Comparison of ENCODE assay signal across 19 cellular contexts in genomic region chr4:116480486-116480990, GRCh38.
"Had no signal": no experiment of that assay in that cellular context is flagged by ENCODE, and none has a peak within 500 bp of the region (broad histone marks: within the 10 kb centered on the region; RNA-seq: fewer than 3 reads in every experiment).

No MANE protein-coding gene starts in this region.

- H3K36me3 Mint-ChIP-seq: activated naive CD8-positive, alpha-beta T cell treated with anti-CD3 and anti-CD28 coated beads, Interleukin-2, amount 10 ng/mL, durations not matched to agents 7 days and 5 days; stimulated activated effector memory CD8-positive, alpha-beta T cell treated with anti-CD3 and anti-CD28 coated beads, Interleukin-12 subunit alpha, Interleukin-12 subunit beta, amount 100 ng/mL, for 72 hours had no signal

- H3K27me3 Mint-ChIP-seq: activated naive CD8-positive, alpha-beta T cell treated with anti-CD3 and anti-CD28 coated beads, Interleukin-2, amount 10 ng/mL, durations not matched to agents 7 days and 5 days; central memory CD8-positive, alpha-beta T cell had no signal

- H3K4me3 ChIP-seq: left ventricle myocardium inferior, mucosa of descending colon, pancreas, thyroid gland had no signal

- H3K4me3 Mint-ChIP-seq: activated naive CD8-positive, alpha-beta T cell treated with anti-CD3 and anti-CD28 coated beads, Interleukin-2, amount 10 ng/mL, durations not matched to agents 7 days and 5 days; central memory CD8-positive, alpha-beta T cell; naive thymus-derived CD4-positive, alpha-beta T cell; stimulated activated effector memory CD8-positive, alpha-beta T cell treated with anti-CD3 and anti-CD28 coated beads, Interleukin-12 subunit alpha, Interleukin-12 subunit beta, amount 100 ng/mL, for 72 hours had no signal

- H3K9me3 Mint-ChIP-seq: activated naive CD8-positive, alpha-beta T cell treated with anti-CD3 and anti-CD28 coated beads, Interleukin-2, amount 10 ng/mL, durations not matched to agents 7 days and 5 days had no signal

- FAIRE-seq: endothelial cell of umbilical vein, pancreas had no signal

- H3K36me3 ChIP-seq: brain microvascular endothelial cell, left ventricle myocardium inferior, pancreas, thyroid gland had no signal

- DNase-seq: activated CD4-positive, CD25-positive, alpha-beta regulatory T cell treated with anti-CD3 and anti-CD28 coated beads, Interleukin-2, amount 50 U/mL, for 72 hours; activated naive CD4-positive, alpha-beta T cell; activated naive CD8-positive, alpha-beta T cell treated with anti-CD3 and anti-CD28 coated beads, Interleukin-2, amount 10 ng/mL, durations not matched to agents 7 days and 5 days; activated T-cell treated with anti-CD3 and anti-CD28 coated beads for 4 hours; brain microvascular endothelial cell; cortex of kidney; effector CD8-positive, alpha-beta T cell; foreskin fibroblast; hippocampal formation; kidney; left ventricle myocardium inferior; mucosa of descending colon; naive thymus-derived CD4-positive, alpha-beta T cell; pancreas; stimulated activated CD4-positive, alpha-beta T cell treated with anti-CD3 and anti-CD28 coated beads, Interleukin-12 subunit alpha, Interleukin-12 subunit beta, amount 100 ng/mL, for 4 hours; thyroid gland had no signal

- H3K27ac ChIP-seq: brain microvascular endothelial cell, left ventricle myocardium inferior, pancreas, thyroid gland had no signal

- ATAC-seq: mucosa of descending colon; naive thymus-derived CD4-positive, alpha-beta T cell; pancreas had no signal

- H3K9me3 ChIP-seq: mucosa of descending colon, pancreas, thyroid gland had no signal

- H3K4me1 ChIP-seq: left ventricle myocardium inferior, pancreas, thyroid gland had no signal

- H3K27me3 ChIP-seq: brain microvascular endothelial cell, pancreas, thyroid gland had no signal

- H3K27ac Mint-ChIP-seq: activated naive CD8-positive, alpha-beta T cell treated with anti-CD3 and anti-CD28 coated beads, Interleukin-2, amount 10 ng/mL, durations not matched to agents 7 days and 5 days; naive thymus-derived CD4-positive, alpha-beta T cell; stimulated activated effector memory CD8-positive, alpha-beta T cell treated with anti-CD3 and anti-CD28 coated beads, Interleukin-12 subunit alpha, Interleukin-12 subunit beta, amount 100 ng/mL, for 72 hours had no signal

- H3K4me1 Mint-ChIP-seq: activated naive CD8-positive, alpha-beta T cell treated with anti-CD3 and anti-CD28 coated beads, Interleukin-2, amount 10 ng/mL, durations not matched to agents 7 days and 5 days; central memory CD8-positive, alpha-beta T cell; naive thymus-derived CD4-positive, alpha-beta T cell; stimulated activated effector memory CD8-positive, alpha-beta T cell treated with anti-CD3 and anti-CD28 coated beads, Interleukin-12 subunit alpha, Interleukin-12 subunit beta, amount 100 ng/mL, for 72 hours had no signal
